ENCODE assay signal across 33 cellular contexts in the genomic region with DNA sequence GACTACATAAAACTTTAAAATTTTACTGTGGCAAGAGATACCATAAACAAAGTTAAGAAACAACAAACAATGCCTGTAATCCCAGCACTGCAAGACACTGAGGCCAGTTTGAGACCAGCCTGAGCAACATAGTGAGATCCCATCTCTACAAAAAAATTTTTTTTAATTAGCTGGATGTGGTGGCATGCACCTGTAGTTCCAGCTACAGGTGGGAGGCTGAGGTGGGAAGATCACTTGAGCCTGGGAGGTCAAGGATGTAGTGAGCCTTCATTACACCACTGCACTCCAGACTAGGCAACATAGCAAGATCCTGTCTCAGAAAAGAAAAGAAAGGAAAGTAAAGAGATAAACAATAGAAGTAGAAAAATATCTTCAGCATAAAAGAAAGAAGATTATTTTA. TPM values are rescaled to one million over a fixed set of nuclear protein-coding genes. Genes with fewer than 3 reads are reported as not detected.
"Had no signal": no experiment of that assay in that cellular context is flagged by ENCODE, and none has a peak within 500 bp of the region (broad histone marks: within the 10 kb centered on the region; RNA-seq: fewer than 3 reads in every experiment).

No MANE protein-coding gene starts in this region.

- H3K9me3 Mint-ChIP-seq: activated B cell treated with CpG ODN at 0.5 μM for 24 hours; activated CD4-positive, alpha-beta memory T cell treated with anti-CD3 and anti-CD28 coated beads for 36 hours; activated CD4-positive, alpha-beta T cell treated with anti-CD3 and anti-CD28 coated beads, Interleukin-2, amount 10 ng/mL, durations not matched to agents 24 days and 14 days; activated CD8-positive, alpha-beta T cell treated with anti-CD3 and anti-CD28 coated beads for 36 hours; activated naive CD4-positive, alpha-beta T cell treated with anti-CD3 and anti-CD28 coated beads, Interleukin-2, amount 10 ng/mL, durations not matched to agents 7 days and 5 days; activated naive CD4-positive, alpha-beta T cell treated with anti-CD3 and anti-CD28 coated beads, Interleukin-2, amount 50 U/mL, for 24 hours; activated naive CD8-positive, alpha-beta T cell treated with anti-CD3 and anti-CD28 coated beads, Interleukin-2, amount 10 ng/mL, durations not matched to agents 7 days and 5 days; activated naive CD8-positive, alpha-beta T cell treated with anti-CD3 and anti-CD28 coated beads, Interleukin-2, amount 50 U/mL, for 24 hours; activated T-cell treated with anti-CD3 and anti-CD28 coated beads, Interleukin-2, amount 50 U/mL, for 4 hours; activated T-cell treated with anti-CD3 and anti-CD28 coated beads, Interleukin-2, amount 50 U/mL, for 72 hours; activated T-helper 1 cell treated with anti-CD3 and anti-CD28 coated beads, Interleukin-12 subunit alpha, Interleukin-12 subunit beta, Interleukin-2, Interleukin-4 antibody, amounts not matched to agents 30 ng/mL and 10 ng/mL and 1 ng/mL, durations not matched to agents 14 hours and 24 hours and 36 hours; activated T-helper 2 cell treated with anti-CD3 and anti-CD28 coated beads, Interferon-gamma antibody, Interleukin-2, Interleukin-4, amounts not matched to agents 10 μg/mL and 5 μg/mL and 100 μg/mL, durations not matched to agents 14 hours and 24 hours and 36 hours; brain; T-helper 1 cell treated with Interleukin-12 subunit alpha and Interleukin-12 subunit beta and Interleukin-4 antibody, amounts not matched to agents 30 μg/mL and 1 μg/mL, for 36 hours; T-helper 2 cell treated with Interferon-gamma antibody and Interleukin-4, amounts not matched to agents 5 μg/mL and 100 μg/mL, for 36 hours had no signal

- H3K4me1 Mint-ChIP-seq: activated B cell treated with CpG ODN at 0.5 μM for 24 hours; activated CD4-positive, alpha-beta T cell treated with anti-CD3 and anti-CD28 coated beads, Interleukin-2, amount 10 ng/mL, durations not matched to agents 24 days and 14 days; activated naive CD4-positive, alpha-beta T cell treated with anti-CD3 and anti-CD28 coated beads, Interleukin-2, amount 10 ng/mL, durations not matched to agents 7 days and 5 days; activated naive CD4-positive, alpha-beta T cell treated with anti-CD3 and anti-CD28 coated beads, Interleukin-2, amount 50 U/mL, for 24 hours; brain had no signal

- H3K27me3 Mint-ChIP-seq: activated B cell treated with CpG ODN at 0.5 μM for 24 hours; activated CD4-positive, alpha-beta memory T cell treated with anti-CD3 and anti-CD28 coated beads for 36 hours; activated CD4-positive, alpha-beta T cell treated with anti-CD3 and anti-CD28 coated beads, Interleukin-2, amount 10 ng/mL, durations not matched to agents 24 days and 14 days; activated CD8-positive, alpha-beta T cell treated with anti-CD3 and anti-CD28 coated beads for 36 hours; activated naive CD4-positive, alpha-beta T cell treated with anti-CD3 and anti-CD28 coated beads, Interleukin-2, amount 10 ng/mL, durations not matched to agents 7 days and 5 days; activated naive CD4-positive, alpha-beta T cell treated with anti-CD3 and anti-CD28 coated beads, Interleukin-2, amount 50 U/mL, for 24 hours; activated naive CD8-positive, alpha-beta T cell; activated naive CD8-positive, alpha-beta T cell treated with anti-CD3 and anti-CD28 coated beads, Interleukin-2, amount 10 ng/mL, durations not matched to agents 7 days and 5 days; activated naive CD8-positive, alpha-beta T cell treated with anti-CD3 and anti-CD28 coated beads, Interleukin-2, amount 50 U/mL, for 24 hours had no signal

- H3K9me3 ChIP-seq: ascending aorta had no signal

- H3K4me1 ChIP-seq: ascending aorta had no signal

- H3K36me3 ChIP-seq: ascending aorta had no signal

- H3K4me3 Mint-ChIP-seq: activated B cell treated with CpG ODN at 0.5 μM for 24 hours; activated CD4-positive, alpha-beta memory T cell treated with anti-CD3 and anti-CD28 coated beads for 36 hours; activated CD4-positive, alpha-beta T cell treated with anti-CD3 and anti-CD28 coated beads, Interleukin-2, amount 10 ng/mL, durations not matched to agents 24 days and 14 days; activated CD8-positive, alpha-beta T cell treated with anti-CD3 and anti-CD28 coated beads for 36 hours; activated naive CD4-positive, alpha-beta T cell treated with anti-CD3 and anti-CD28 coated beads, Interleukin-2, amount 10 ng/mL, durations not matched to agents 7 days and 5 days; activated naive CD4-positive, alpha-beta T cell treated with anti-CD3 and anti-CD28 coated beads, Interleukin-2, amount 50 U/mL, for 24 hours; activated naive CD8-positive, alpha-beta T cell; activated naive CD8-positive, alpha-beta T cell treated with anti-CD3 and anti-CD28 coated beads, Interleukin-2, amount 10 ng/mL, durations not matched to agents 7 days and 5 days; activated naive CD8-positive, alpha-beta T cell treated with anti-CD3 and anti-CD28 coated beads, Interleukin-2, amount 50 U/mL, for 24 hours; activated T-cell treated with anti-CD3 and anti-CD28 coated beads, Interleukin-2, amount 50 U/mL, for 4 hours; activated T-cell treated with anti-CD3 and anti-CD28 coated beads, Interleukin-2, amount 50 U/mL, for 72 hours; activated T-helper 1 cell treated with anti-CD3 and anti-CD28 coated beads, Interleukin-12 subunit alpha, Interleukin-12 subunit beta, Interleukin-2, Interleukin-4 antibody, amounts not matched to agents 30 ng/mL and 10 ng/mL and 1 ng/mL, durations not matched to agents 14 hours and 24 hours and 36 hours; brain; T-helper 1 cell treated with Interleukin-12 subunit alpha and Interleukin-12 subunit beta and Interleukin-4 antibody, amounts not matched to agents 30 μg/mL and 1 μg/mL, for 36 hours; T-helper 2 cell treated with Interferon-gamma antibody and Interleukin-4, amounts not matched to agents 5 μg/mL and 100 μg/mL, for 36 hours had no signal

- H3K27ac Mint-ChIP-seq: activated B cell treated with CpG ODN at 0.5 μM for 24 hours; activated CD4-positive, alpha-beta memory T cell treated with anti-CD3 and anti-CD28 coated beads for 36 hours; activated CD4-positive, alpha-beta T cell treated with anti-CD3 and anti-CD28 coated beads, Interleukin-2, amount 10 ng/mL, durations not matched to agents 24 days and 14 days; activated CD8-positive, alpha-beta T cell treated with anti-CD3 and anti-CD28 coated beads for 36 hours; activated naive CD4-positive, alpha-beta T cell treated with anti-CD3 and anti-CD28 coated beads, Interleukin-2, amount 10 ng/mL, durations not matched to agents 7 days and 5 days; activated naive CD4-positive, alpha-beta T cell treated with anti-CD3 and anti-CD28 coated beads, Interleukin-2, amount 50 U/mL, for 24 hours; activated naive CD8-positive, alpha-beta T cell treated with anti-CD3 and anti-CD28 coated beads, Interleukin-2, amount 10 ng/mL, durations not matched to agents 7 days and 5 days; activated naive CD8-positive, alpha-beta T cell treated with anti-CD3 and anti-CD28 coated beads, Interleukin-2, amount 50 U/mL, for 24 hours; activated T-cell treated with anti-CD3 and anti-CD28 coated beads, Interleukin-2, amount 50 U/mL, for 72 hours; activated T-helper 1 cell treated with anti-CD3 and anti-CD28 coated beads, Interleukin-12 subunit alpha, Interleukin-12 subunit beta, Interleukin-2, Interleukin-4 antibody, amounts not matched to agents 30 ng/mL and 10 ng/mL and 1 ng/mL, durations not matched to agents 14 hours and 24 hours and 36 hours; activated T-helper 2 cell treated with anti-CD3 and anti-CD28 coated beads, Interferon-gamma antibody, Interleukin-2, Interleukin-4, amounts not matched to agents 10 μg/mL and 5 μg/mL and 100 μg/mL, durations not matched to agents 14 hours and 24 hours and 36 hours; brain; T-helper 1 cell treated with Interleukin-12 subunit alpha and Interleukin-12 subunit beta and Interleukin-4 antibody, amounts not matched to agents 30 μg/mL and 1 μg/mL, for 36 hours; T-helper 2 cell treated with Interferon-gamma antibody and Interleukin-4, amounts not matched to agents 5 μg/mL and 100 μg/mL, for 36 hours had no signal

- DNase-seq: activated B cell treated with CpG ODN at 0.5 μM for 24 hours; activated CD4-positive, alpha-beta memory T cell treated with anti-CD3 and anti-CD28 coated beads for 36 hours; activated CD4-positive, alpha-beta T cell treated with anti-CD3 and anti-CD28 coated beads for 4 hours; activated CD4-positive, alpha-beta T cell treated with anti-CD3 and anti-CD28 coated beads, Interleukin-2, amount 10 ng/mL, durations not matched to agents 24 days and 14 days; activated CD4-positive, CD25-positive, alpha-beta regulatory T cell treated with anti-CD3 and anti-CD28 coated beads, Interleukin-2, amount 50 U/mL, for 72 hours; activated CD8-positive, alpha-beta memory T cell treated with anti-CD3 and anti-CD28 coated beads, Interleukin-2, amount 50 U/mL, for 4 hours; activated CD8-positive, alpha-beta T cell treated with anti-CD3 and anti-CD28 coated beads for 36 hours; activated effector memory CD4-positive, alpha-beta T cell treated with Interleukin-2 at 50 U/mL for 16 hours; activated gamma-delta T cell; activated naive CD4-positive, alpha-beta T cell treated with anti-CD3 and anti-CD28 coated beads, Interleukin-2, amount 10 ng/mL, durations not matched to agents 7 days and 5 days; activated naive CD4-positive, alpha-beta T cell treated with Interleukin-2 at 50 U/mL for 16 hours; activated naive CD8-positive, alpha-beta T cell treated with anti-CD3 and anti-CD28 coated beads, Interleukin-2, amount 10 ng/mL, durations not matched to agents 7 days and 5 days; activated naive CD8-positive, alpha-beta T cell treated with anti-CD3 and anti-CD28 coated beads, Interleukin-2, amount 50 U/mL, for 24 hours; activated T-cell treated with anti-CD3 and anti-CD28 coated beads, Interleukin-2, amount 50 U/mL, for 4 hours; activated T-cell treated with anti-CD3 and anti-CD28 coated beads, Interleukin-2, amount 50 U/mL, for 72 hours; amygdala; anterior cingulate cortex; central memory CD4-positive, alpha-beta T cell; T-helper 1 cell; T-helper 2 cell; T-helper 9 cell had no signal

- H3K27ac ChIP-seq: ascending aorta, VCaP had no signal

- H3K27me3 ChIP-seq: ascending aorta had no signal

- H3K4me3 ChIP-seq: ascending aorta had no signal

RNA-seq across cellular contexts. Expression of gene TEX52, which starts 3.3 kb away (rescaled TPM):
- total RNA-seq: activated B cell treated with CpG ODN at 0.5 μM for 24 hours; activated CD4-positive, alpha-beta T cell treated with anti-CD3 and anti-CD28 coated beads, Interleukin-2, amount 10 ng/mL, durations not matched to agents 24 days and 14 days; activated CD8-positive, alpha-beta memory T cell treated with anti-CD3 and anti-CD28 coated beads for 36 hours; activated T-cell treated with anti-CD3 and anti-CD28 coated beads, Interleukin-2, amount 50 U/mL, for 4 hours; activated T-helper 1 cell treated with anti-CD3 and anti-CD28 coated beads, Interleukin-12 subunit alpha, Interleukin-12 subunit beta, Interleukin-2, Interleukin-4 antibody, amounts not matched to agents 30 ng/mL and 10 ng/mL and 1 ng/mL, durations not matched to agents 14 hours and 24 hours and 36 hours; activated T-helper 2 cell treated with anti-CD3 and anti-CD28 coated beads, Interferon-gamma antibody, Interleukin-2, Interleukin-4, amounts not matched to agents 10 μg/mL and 5 μg/mL and 100 μg/mL, durations not matched to agents 14 hours and 24 hours and 36 hours; ascending aorta; cardiac septum; cerebellum had no signal

RNA-seq across cellular contexts. Expression of gene FOXM1, which starts 16.8 kb away (rescaled TPM):
- total RNA-seq: ascending aorta had no signal

RNA-seq across cellular contexts. Expression of gene NRIP2, which starts 25.3 kb away (rescaled TPM):
- total RNA-seq: activated B cell treated with CpG ODN at 0.5 μM for 24 hours; activated CD4-positive, alpha-beta memory T cell treated with anti-CD3 and anti-CD28 coated beads for 36 hours; activated CD4-positive, alpha-beta T cell treated with anti-CD3 and anti-CD28 coated beads, Interleukin-2, amount 10 ng/mL, durations not matched to agents 24 days and 14 days; activated CD8-positive, alpha-beta memory T cell treated with anti-CD3 and anti-CD28 coated beads for 36 hours; activated CD8-positive, alpha-beta T cell treated with anti-CD3 and anti-CD28 coated beads for 36 hours; activated naive CD8-positive, alpha-beta T cell treated with anti-CD3 and anti-CD28 coated beads, Interleukin-2, amount 10 ng/mL, durations not matched to agents 7 days and 5 days; activated T-cell treated with anti-CD3 and anti-CD28 coated beads, Interleukin-2, amount 50 U/mL, for 4 hours; activated T-cell treated with anti-CD3 and anti-CD28 coated beads, Interleukin-2, amount 50 U/mL, for 72 hours; activated T-helper 1 cell treated with anti-CD3 and anti-CD28 coated beads, Interleukin-12 subunit alpha, Interleukin-12 subunit beta, Interleukin-2, Interleukin-4 antibody, amounts not matched to agents 30 ng/mL and 10 ng/mL and 1 ng/mL, durations not matched to agents 14 hours and 24 hours and 36 hours; activated T-helper 2 cell treated with anti-CD3 and anti-CD28 coated beads, Interferon-gamma antibody, Interleukin-2, Interleukin-4, amounts not matched to agents 10 μg/mL and 5 μg/mL and 100 μg/mL, durations not matched to agents 14 hours and 24 hours and 36 hours had no signal
